8 cellular contexts compared by ENCODE assay signal in genomic region chr1:110634455-110635281, GRCh38. TPM values are rescaled to one million over a fixed set of nuclear protein-coding genes. Genes with fewer than 3 reads are reported as not detected.
DNase-seq lines count a peak whose midpoint lies in the region; ATAC-seq and FAIRE-seq lines count a peak whose summit lies in the region.

No MANE protein-coding gene starts in this region.

- POLR2A ChIA-PET in naive thymus-derived CD8-positive, alpha-beta T cell (lab: Charles Lee), result interaction anchor here (0.6 to 6.4 kb wide), 11 partner anchors 10 to 304 kb away, joined by 3 to 87 read pairs (median 4); partner anchors contain the start of gene KCNA3

- in situ Hi-C loops in ACHN (cut with HindIII; ENCODE audit: low pct_ligation_motif_present, low pct_unique_long_range_greater_than_20kb, low sequenced_read_pairs), result no loop called here

- peak; percentile 65 for ATAC-seq in HG03280 (IDR thresholded peaks at IDR 0.05; ENCODE audit: unreplicated experiment)
- ATAC-seq in activated CD4-positive, CD25-positive, alpha-beta regulatory T cell treated with anti-CD3 and anti-CD28 coated beads, Interleukin-2, amount 50 U/mL, for 24 hours, result peak; percentile 60 to 71
- ATAC-seq in naive thymus-derived CD8-positive, alpha-beta T cell, result peak in 1 of 2 donors; percentile 33

- no peak overlapping the region for H3K27ac ChIP-seq in substantia nigra (ENCODE audit: low read depth, low read length, poor library complexity, severe bottlenecking)

- peaks cover 0 to 68% (median 50%) of the 10 kb centered on the region in 4 donors for H3K4me1 Mint-ChIP-seq in naive thymus-derived CD8-positive, alpha-beta T cell

- peak; percentile 99 for FAIRE-seq in GM19239 (lab: Jason Lieb, UNC)

- no peaks in the 10 kb centered on the region for H3K36me3 Mint-ChIP-seq in naive thymus-derived CD8-positive, alpha-beta T cell

- DNase-seq in ACHN (peak; percentile 22), GM19239 (ENCODE audit: insufficient read length, low spot score) (peak; percentile 27), substantia nigra (lab: John Stamatoyannopoulos, UW) (peak in 35 of 49 donors; percentile 10 to 89 (median 44)), NCI-H1417 (lab: John Stamatoyannopoulos, UW) (no peak)
- DNase-seq in central memory CD4-positive, alpha-beta T cell, result peak; percentile 53
- peak in 6 of 10 donors; percentile 4 to 41 (median 24) for DNase-seq in naive thymus-derived CD8-positive, alpha-beta T cell

- H3K9me3 Mint-ChIP-seq in naive thymus-derived CD8-positive, alpha-beta T cell, result peaks cover 0 to 1% (median 0%) of the 10 kb centered on the region in 9 donors

- H3K27ac Mint-ChIP-seq in naive thymus-derived CD8-positive, alpha-beta T cell, result peak overlapping the region in 8 of 10 donors; percentile 79 to 93 (median 88)

- peak overlapping the region in 9 of 10 donors; percentile 33 to 73 (median 68) for H3K4me3 Mint-ChIP-seq in naive thymus-derived CD8-positive, alpha-beta T cell

- H3K27me3 Mint-ChIP-seq in naive thymus-derived CD8-positive, alpha-beta T cell, result no peaks in the 10 kb centered on the region

RNA-seq across cellular contexts. Expression of gene KCNA2, which starts 28.5 kb away (rescaled TPM):
- total RNA-seq in naive thymus-derived CD8-positive, alpha-beta T cell, result under 1 TPM; 0.22 to 0.23 TPM
- not detected for polyA plus RNA-seq in naive thymus-derived CD8-positive, alpha-beta T cell

RNA-seq across cellular contexts. Expression of gene KCNA3, which starts 40.1 kb away (rescaled TPM):
- 10 to 100 TPM; 74.7 to 78.7 TPM for total RNA-seq in naive thymus-derived CD8-positive, alpha-beta T cell
- polyA plus RNA-seq in naive thymus-derived CD8-positive, alpha-beta T cell, result 10 to 100 TPM; 55.6 to 67.9 (median 66.4) TPM

Comparison
In these comparisons a context has a peak if more than half of its experiments do, and no peak if none do; other contexts are left out.
1. DNase-seq: peak in ACHN (single experiment), GM19239 (single experiment), central memory CD4-positive, alpha-beta T cell (single experiment), naive thymus-derived CD8-positive, alpha-beta T cell (6 of 10) and substantia nigra (35 of 49); none in NCI-H1417 (0 of 3).